10 cellular contexts compared by ENCODE assay signal in genomic region chr14:67941456-67942018, GRCh38.
DNase-seq lines count a peak whose midpoint lies in the region; ATAC-seq and TF ChIP-seq lines count a peak whose summit lies in the region.
"Had no signal": no experiment of that assay in that cellular context is flagged by ENCODE, and none has a peak within 500 bp of the region (broad histone marks: within the 10 kb centered on the region; RNA-seq: fewer than 3 reads in every experiment).

No MANE protein-coding gene starts in this region.

- intact Hi-C loops in esophagus squamous epithelium (cut with DNase I), result loop anchor here (10.0 kb wide), 2 partner anchors 203 to 303 kb away; no protein-coding TSS in a partner anchor
- intact Hi-C loops in aorta (cut with DNase I), result loop anchor here (2.0 to 10.0 kb wide), 7 partner anchors 291 to 876 kb away; no protein-coding TSS in a partner anchor

- H3K4me3 ChIP-seq in esophagus squamous epithelium (peak overlapping the region in 1 of 4 donors; percentile 16), mucosa of rectum (ENCODE audit: low read length in 2 of 2) (no peak overlapping the region), aorta (ENCODE audit: low read length in 2 of 2) (no peak overlapping the region)
- H3K4me3 ChIP-seq: SJSA1 had no signal

- H3K36me3 ChIP-seq in esophagus squamous epithelium, result no peaks in the 10 kb centered on the region
- no peaks in the 10 kb centered on the region for H3K36me3 ChIP-seq in mucosa of rectum (ENCODE audit: control insufficient read depth in 2 of 2, insufficient read depth in 2 of 2, low read length in 2 of 2)
- H3K36me3 ChIP-seq in aorta (ENCODE audit: control insufficient read depth in 1 of 2, insufficient read depth in 2 of 2, low read length in 1 of 2), result no peaks in the 10 kb centered on the region
- H3K36me3 ChIP-seq: SJSA1 had no signal

- H3K9me3 ChIP-seq in esophagus squamous epithelium (no peaks in the 10 kb centered on the region), mucosa of rectum (ENCODE audit: control insufficient read depth in 2 of 2, low read length in 2 of 2) (no peaks in the 10 kb centered on the region), aorta (ENCODE audit: control insufficient read depth, low read length) (no peaks in the 10 kb centered on the region)
- H3K9me3 ChIP-seq: SJSA1 had no signal

- DNase-seq in NCI-H82 (lab: John Stamatoyannopoulos, UW), result peak; percentile 34
- no peak for DNase-seq in NCI-H82 treated with DMSO at 0.1 percent for 48 hours (lab: John Stamatoyannopoulos, UW; ENCODE audit: unreplicated experiment)
- no peak for DNase-seq in esophagus squamous epithelium (lab: John Stamatoyannopoulos, UW)
- no peak for DNase-seq in aorta
- no peak for DNase-seq in glomerular visceral epithelial cell (ENCODE audit: extremely low spot score)
- DNase-seq in NCI-H2081 treated with DMSO at 0.1 percent for 48 hours (lab: John Stamatoyannopoulos, UW), result no peak

- peak overlapping the region; percentile 73 to 86 (median 84) for H3K27ac ChIP-seq in esophagus squamous epithelium
- H3K27ac ChIP-seq in mucosa of rectum (ENCODE audit: low read depth in 2 of 2, low read length in 2 of 2), result peak overlapping the region; percentile 38 to 60
- peak overlapping the region; percentile 57 to 84 for H3K27ac ChIP-seq in aorta (ENCODE audit: low read depth in 1 of 2, low read length in 2 of 2)
- H3K27ac ChIP-seq: parathyroid adenoma, SJSA1 had no signal

- no peak for TF ChIP-seq CTCF in esophagus squamous epithelium (IDR thresholded peaks at IDR 0.05)

- WGBS in esophagus squamous epithelium, 2 donors, result 25 to 29% methylated on average over 1 of the region's 1 CpG
- 6% methylated on average over 1 of the region's 1 CpG for WGBS in aorta, 2 donors

- ATAC-seq in aorta (ENCODE audit: low FRiP score) (peak; percentile 39), GM21723 (IDR thresholded peaks at IDR 0.05; ENCODE audit: unreplicated experiment) (no peak)

- H3K9ac ChIP-seq in mucosa of rectum (ENCODE audit: low read depth in 1 of 2, low read length in 2 of 2), result peak overlapping the region in 1 of 2 donors; percentile 23
- H3K9ac ChIP-seq: parathyroid adenoma had no signal

- no peaks in the 10 kb centered on the region for H3K27me3 ChIP-seq in esophagus squamous epithelium
- no peaks in the 10 kb centered on the region for H3K27me3 ChIP-seq in mucosa of rectum (ENCODE audit: control insufficient read depth in 2 of 2, insufficient read depth in 2 of 2, low read length in 2 of 2)
- no peaks in the 10 kb centered on the region for H3K27me3 ChIP-seq in aorta (ENCODE audit: control insufficient read depth in 1 of 2, insufficient read depth in 2 of 2, low read length in 1 of 2)
- H3K27me3 ChIP-seq: SJSA1 had no signal

- TF ChIP-seq POLR2A in esophagus squamous epithelium (IDR thresholded peaks at IDR 0.05), result no peak

- H3K4me1 ChIP-seq in esophagus squamous epithelium (peaks cover 17 to 86% (median 34%) of the 10 kb centered on the region in 3 donors), mucosa of rectum (ENCODE audit: control insufficient read depth in 2 of 2, insufficient read depth in 2 of 2, low read length in 2 of 2) (peaks cover 17 to 23% of the 10 kb centered on the region in 2 donors), aorta (ENCODE audit: control insufficient read depth in 1 of 2, insufficient read depth in 2 of 2, low read length in 2 of 2) (peaks cover 10% of the 10 kb centered on the region in 2 donors)
